ENCODE assay signal across 21 cellular contexts in genomic region chr4:903066-904046, GRCh38. TPM values are rescaled to one million over a fixed set of nuclear protein-coding genes. Genes with fewer than 3 reads are reported as not detected.
DNase-seq lines count a peak whose midpoint lies in the region; ATAC-seq and TF ChIP-seq lines count a peak whose summit lies in the region.
"Had no signal": no experiment of that assay in that cellular context is flagged by ENCODE, and none has a peak within 500 bp of the region (broad histone marks: within the 10 kb centered on the region; RNA-seq: fewer than 3 reads in every experiment).

No MANE protein-coding gene starts in this region.

- H4K20me1 ChIP-seq in GM23338 (replicated peaks; ENCODE audit: insufficient read depth) = no peaks in the 10 kb centered on the region; the same call in 1 of the 2 replicates

- peak; percentile 21 for ATAC-seq in CD4-positive, alpha-beta T cell (ENCODE audit: poor library complexity)
- ATAC-seq in GM23338 (peak; percentile 21; the same call in 2 of the 3 replicates), memory B cell (ENCODE audit: low read depth) (peak; percentile 26)
- ATAC-seq in activated T-helper 17 cell treated with anti-CD3 and anti-CD28 coated beads, Interleukin-2, amount 50 U/mL, for 72 hours (replicated peaks) = no peak
- ATAC-seq: GM12878, PC-3 had no signal

- 0 out of 2 replicates have a peak, but pooled peaks cover 6% of the 10 kb centered on the region for H3F3A ChIP-seq in GM23338 (replicated peaks; ENCODE audit: low read depth)

- no peak overlapping the region for H3K4me2 ChIP-seq in GM23338

- H3K27me3 Mint-ChIP-seq in CD4-positive, alpha-beta T cell = no peaks in the 10 kb centered on the region
- peaks cover 14% of the 10 kb centered on the region for H3K27me3 Mint-ChIP-seq in GM23338 (ENCODE audit: insufficient read depth, low read depth, poor library complexity)
- H3K27me3 Mint-ChIP-seq in activated T-helper 17 cell treated with anti-CD3 and anti-CD28 coated beads, Interleukin-2, amount 50 U/mL, for 72 hours = no peaks in the 10 kb centered on the region
- H3K27me3 Mint-ChIP-seq in memory B cell = no peaks in the 10 kb centered on the region
- H3K27me3 Mint-ChIP-seq: CD4-positive, CD25-positive, alpha-beta regulatory T cell had no signal

- H3K4me1 ChIP-seq in GM23338 (ENCODE audit: insufficient read depth) (peaks cover 7% of the 10 kb centered on the region; the same call in 1 of the 2 replicates), esophagus muscularis mucosa (no peaks in the 10 kb centered on the region)

- H3K4me3 ChIP-seq in GM23338 (no peak overlapping the region), coronary artery (no peak overlapping the region), esophagus muscularis mucosa (no peak overlapping the region)
- H3K4me3 ChIP-seq: GM12878, GM23248, SK-N-MC had no signal

- H3K4me1 Mint-ChIP-seq in CD4-positive, alpha-beta T cell (ENCODE audit: low read depth) = peaks cover 5% of the 10 kb centered on the region
- H3K4me1 Mint-ChIP-seq in GM23338 (peaks cover 8% of the 10 kb centered on the region), memory B cell (peaks cover 12% of the 10 kb centered on the region)
- peaks cover 6% of the 10 kb centered on the region for H3K4me1 Mint-ChIP-seq in activated T-helper 17 cell treated with anti-CD3 and anti-CD28 coated beads, Interleukin-2, amount 50 U/mL, for 72 hours

- DNase-seq in CD4-positive, alpha-beta T cell = no peak
- DNase-seq in GM23338 (ENCODE audit: low spot score) (no peak), memory B cell (ENCODE audit: low spot score in 2 of 2) (no peak), coronary artery (ENCODE audit: low spot score) (no peak), anterior cingulate cortex (lab: John Stamatoyannopoulos, UW) (no peak), esophagus muscularis mucosa (ENCODE audit: extremely low spot score) (no peak)
- DNase-seq: CD4-positive, CD25-positive, alpha-beta regulatory T cell; COR-L47; DMS79 treated with DMSO at 0.1 percent for 48 hours; GM23248; IMR-90; MV-4-11; NCI-H1694; NCI-H2081; NCI-H2171; NCI-H526; PC-3; SHP77 treated with DMSO at 0.1 percent for 48 hours had no signal

- no peaks in the 10 kb centered on the region for H3K27me3 ChIP-seq in CD4-positive, alpha-beta T cell (ENCODE audit: control insufficient read depth, insufficient read depth, low read length)
- H3K27me3 ChIP-seq in GM23338 (ENCODE audit: insufficient read depth) (no peaks in the 10 kb centered on the region), esophagus muscularis mucosa (no peaks in the 10 kb centered on the region)

- no peaks in the 10 kb centered on the region for H3K9me3 ChIP-seq in CD4-positive, alpha-beta T cell (ENCODE audit: control insufficient read depth, low read length)
- H3K9me3 ChIP-seq in esophagus muscularis mucosa = no peaks in the 10 kb centered on the region

- intact Hi-C loops in CD4-positive, alpha-beta T cell (cut with DNase I, micrococcal nuclease) = no loop called here
- intact Hi-C loops in esophagus muscularis mucosa (cut with DNase I) = no loop called here

- CTCF ChIA-PET in CD4-positive, alpha-beta T cell (lab: Charles Lee) = no interaction called here

- H3K36me3 ChIP-seq in GM23338 (ENCODE audit: insufficient read depth) = no peaks in the 10 kb centered on the region
- peaks cover 0 to 76% (median 49%) of the 10 kb centered on the region in 4 donors for H3K36me3 ChIP-seq in esophagus muscularis mucosa

- 83% methylated on average over 32 of the region's 42 CpGs for WGBS in esophagus muscularis mucosa

- H3K9me2 ChIP-seq in GM23338 (ENCODE audit: insufficient read depth) = no peaks in the 10 kb centered on the region

- H3K36me3 Mint-ChIP-seq in CD4-positive, alpha-beta T cell (ENCODE audit: low read depth) = peaks cover 53% of the 10 kb centered on the region
- peaks cover 22% of the 10 kb centered on the region for H3K36me3 Mint-ChIP-seq in GM23338 (ENCODE audit: low read depth)
- H3K36me3 Mint-ChIP-seq in activated T-helper 17 cell treated with anti-CD3 and anti-CD28 coated beads, Interleukin-2, amount 50 U/mL, for 72 hours (ENCODE audit: low read depth) = peaks cover 42% of the 10 kb centered on the region
- H3K36me3 Mint-ChIP-seq in memory B cell = peaks cover 25% of the 10 kb centered on the region

- no peak for TF ChIP-seq EP300 in esophagus muscularis mucosa (IDR thresholded peaks at IDR 0.05)

- no peak overlapping the region for H3K27ac ChIP-seq in CD4-positive, alpha-beta T cell (ENCODE audit: low read depth, low read length)
- peak overlapping the region; percentile 74; the same call in 1 of the 2 replicates for H3K27ac ChIP-seq in GM23338 (ENCODE audit: low read depth)
- no peak overlapping the region for H3K27ac ChIP-seq in coronary artery
- H3K27ac ChIP-seq in esophagus muscularis mucosa (replicated peaks in 1 of 4) = no peak overlapping the region
- H3K27ac ChIP-seq: GM23248, SK-N-MC had no signal

- TF ChIP-seq POLR2A in esophagus muscularis mucosa (IDR thresholded peaks at IDR 0.05; ENCODE audit: low read depth) = no peak

- TF ChIP-seq CTCF in CD4-positive, alpha-beta T cell (IDR thresholded peaks at IDR 0.05) = no peak
- TF ChIP-seq CTCF in GM23338 (conservative IDR thresholded peaks at IDR 0.05; ENCODE audit: low read depth in 2 of 2) (no peak), coronary artery (IDR thresholded peaks at IDR 0.05) (no peak), esophagus muscularis mucosa (IDR thresholded peaks at IDR 0.05) (no peak)

- H3K9me3 Mint-ChIP-seq in CD4-positive, alpha-beta T cell = no peaks in the 10 kb centered on the region
- H3K9me3 Mint-ChIP-seq in GM23338 (peaks cover 6% of the 10 kb centered on the region), memory B cell (no peaks in the 10 kb centered on the region)
- no peaks in the 10 kb centered on the region for H3K9me3 Mint-ChIP-seq in activated T-helper 17 cell treated with anti-CD3 and anti-CD28 coated beads, Interleukin-2, amount 50 U/mL, for 72 hours

- no peak overlapping the region for H3K27ac Mint-ChIP-seq in CD4-positive, alpha-beta T cell
- H3K27ac Mint-ChIP-seq in GM23338 (no peak overlapping the region), memory B cell (peak overlapping the region; percentile 22)
- peak overlapping the region; percentile 28 for H3K27ac Mint-ChIP-seq in activated T-helper 17 cell treated with anti-CD3 and anti-CD28 coated beads, Interleukin-2, amount 50 U/mL, for 72 hours
- H3K27ac Mint-ChIP-seq: CD4-positive, CD25-positive, alpha-beta regulatory T cell had no signal

- POLR2A ChIA-PET in CD4-positive, alpha-beta T cell (lab: Charles Lee) = no interaction called here

- H3K4me3 Mint-ChIP-seq in CD4-positive, alpha-beta T cell = no peak overlapping the region
- H3K4me3 Mint-ChIP-seq in GM23338 (no peak overlapping the region), memory B cell (no peak overlapping the region)
- H3K4me3 Mint-ChIP-seq in activated T-helper 17 cell treated with anti-CD3 and anti-CD28 coated beads, Interleukin-2, amount 50 U/mL, for 72 hours = no peak overlapping the region
- H3K4me3 Mint-ChIP-seq: CD4-positive, CD25-positive, alpha-beta regulatory T cell had no signal

- no peak overlapping the region for H2AFZ ChIP-seq in GM23338
- H2AFZ ChIP-seq: GM23248 had no signal

- H3K79me2 ChIP-seq in GM23338 (replicated peaks; ENCODE audit: insufficient read depth) = 0 out of 2 replicates have a peak, but pooled peaks cover 14% of the 10 kb centered on the region

TF ChIP-seq in GM23338, 12 proteins besides CTCF, POLR2A, EP300 and RAD21 (continues in another document):
- no peak for TF ChIP-seq NANOG (IDR thresholded peaks at IDR 0.05; ENCODE audit: borderline replicate concordance)
- no peak for TF ChIP-seq STAT1 (IDR thresholded peaks at IDR 0.05; ENCODE audit: unreplicated experiment)
- TF ChIP-seq ZNF114 (CRISPR knock-in tag; IDR thresholded peaks at IDR 0.05) = no peak
- no peak for TF ChIP-seq POLR2AphosphoS5 (IDR thresholded peaks at IDR 0.05; ENCODE audit: low read depth)
- no peak for TF ChIP-seq JUNB (IDR thresholded peaks at IDR 0.05; ENCODE audit: unreplicated experiment)
- TF ChIP-seq EZH2phosphoT487 (IDR thresholded peaks at IDR 0.05; ENCODE audit: unreplicated experiment) = no peak
- no peak for TF ChIP-seq REST (IDR thresholded peaks at IDR 0.05; ENCODE audit: unreplicated experiment)

RNA-seq across cellular contexts. Expression of gene GAK, which starts 28.8 kb away (rescaled TPM):
- 100 to 1,000 TPM; 130 to 131 TPM for total RNA-seq in CD4-positive, alpha-beta T cell
- 88.6 and 124 TPM in 2 replicates for total RNA-seq in GM23338 (2014; rRNA removed; shearing (Covaris generic))
- polyA plus RNA-seq in GM23338 (2016; fragmentation: Nextera tagmentation; extraction: Ambion mirVana) = 47.9 and 48.5 TPM in 2 replicates
- total RNA-seq in activated T-helper 17 cell treated with anti-CD3 and anti-CD28 coated beads, Interleukin-2, amount 50 U/mL, for 72 hours = 100 to 1,000 TPM; 108 to 129 TPM
- 10 to 100 TPM; 64.8 to 73.9 (median 70.6) TPM for total RNA-seq in esophagus muscularis mucosa

RNA-seq across cellular contexts. Expression of gene TMEM175, which starts 28.9 kb away (rescaled TPM):
- total RNA-seq in CD4-positive, alpha-beta T cell = 10 to 100 TPM; 51.3 to 57.7 TPM
- 4.2 and 11.4 TPM in 2 replicates for total RNA-seq in GM23338 (2014; rRNA removed; shearing (Covaris generic))
- polyA plus RNA-seq in GM23338 (2016; fragmentation: Nextera tagmentation; extraction: Ambion mirVana) = 6.5 and 8.0 TPM in 2 replicates
- total RNA-seq in activated T-helper 17 cell treated with anti-CD3 and anti-CD28 coated beads, Interleukin-2, amount 50 U/mL, for 72 hours = 1 to 10 TPM; 6.5 to 10.0 TPM
- 10 to 100 TPM; 17.6 to 39.5 (median 20.0) TPM for total RNA-seq in esophagus muscularis mucosa

Comparison
In these comparisons a context has a peak if more than half of its experiments do, and no peak if none do; other contexts are left out.
1. H3K27ac Mint-ChIP-seq: peak in activated T-helper 17 cell treated with anti-CD3 and anti-CD28 coated beads, Interleukin-2, amount 50 U/mL, for 72 hours (single experiment) and memory B cell (single experiment); none in CD4-positive, alpha-beta T cell (single experiment) and GM23338 (single experiment).